Comparison of ENCODE assay signal across 28 cellular contexts in genomic region chr10:43056568-43057011, GRCh38. TPM values are rescaled to one million over a fixed set of nuclear protein-coding genes. Genes with fewer than 3 reads are reported as not detected.
DNase-seq lines count a peak whose midpoint lies in the region; ATAC-seq and TF ChIP-seq lines count a peak whose summit lies in the region.
"Had no signal": no experiment of that assay in that cellular context is flagged by ENCODE, and none has a peak within 500 bp of the region (broad histone marks: within the 10 kb centered on the region; RNA-seq: fewer than 3 reads in every experiment).

No MANE protein-coding gene starts in this region.

- intact Hi-C loops in left lung (cut with DNase I): no loop called here

- no peak overlapping the region for H3K27ac Mint-ChIP-seq in activated naive CD4-positive, alpha-beta T cell treated with anti-CD3 and anti-CD28 coated beads, Interleukin-2, amount 10 ng/mL, durations not matched to agents 7 days and 5 days
- no peak overlapping the region for H3K27ac Mint-ChIP-seq in activated naive CD4-positive, alpha-beta T cell treated with anti-CD3 and anti-CD28 coated beads, Interleukin-2, amount 50 U/mL, for 72 hours
- no peak overlapping the region for H3K27ac Mint-ChIP-seq in stimulated activated effector memory CD8-positive, alpha-beta T cell treated with anti-CD3 and anti-CD28 coated beads, Interleukin-12 subunit alpha, Interleukin-12 subunit beta, amount 100 ng/mL, for 72 hours
- H3K27ac Mint-ChIP-seq: activated CD8-positive, alpha-beta T cell treated with anti-CD3 and anti-CD28 coated beads for 36 hours; immature natural killer cell; naive B cell had no signal

- H3K9me3 ChIP-seq in RWPE2 (ENCODE audit: severe bottlenecking) (no peaks in the 10 kb centered on the region), left lung (no peaks in the 10 kb centered on the region)
- H3K9me3 ChIP-seq: left ventricle myocardium inferior, MG63, Peyer's patch had no signal

- no peak for TF ChIP-seq CTCF in RWPE2 (IDR thresholded peaks at IDR 0.05; ENCODE audit: poor library complexity, severe bottlenecking)
- no peak for TF ChIP-seq CTCF in left lung (IDR thresholded peaks at IDR 0.05)

- H3K4me3 Mint-ChIP-seq in activated naive CD4-positive, alpha-beta T cell treated with anti-CD3 and anti-CD28 coated beads, Interleukin-2, amount 10 ng/mL, durations not matched to agents 7 days and 5 days: no peak overlapping the region
- H3K4me3 Mint-ChIP-seq in stimulated activated effector memory CD8-positive, alpha-beta T cell treated with anti-CD3 and anti-CD28 coated beads, Interleukin-12 subunit alpha, Interleukin-12 subunit beta, amount 100 ng/mL, for 72 hours: no peak overlapping the region
- H3K4me3 Mint-ChIP-seq: activated CD8-positive, alpha-beta T cell treated with anti-CD3 and anti-CD28 coated beads for 36 hours; immature natural killer cell; naive B cell had no signal

- H3K4me3 ChIP-seq in RWPE2 (ENCODE audit: severe bottlenecking): no peak overlapping the region
- no peak overlapping the region for H3K4me3 ChIP-seq in left lung
- H3K4me3 ChIP-seq: cardiac muscle cell, left ventricle myocardium inferior, MG63, Peyer's patch had no signal

- H3K36me3 Mint-ChIP-seq in activated naive CD4-positive, alpha-beta T cell treated with anti-CD3 and anti-CD28 coated beads, Interleukin-2, amount 10 ng/mL, durations not matched to agents 7 days and 5 days: no peaks in the 10 kb centered on the region
- no peaks in the 10 kb centered on the region for H3K36me3 Mint-ChIP-seq in activated naive CD4-positive, alpha-beta T cell treated with anti-CD3 and anti-CD28 coated beads, Interleukin-2, amount 50 U/mL, for 72 hours
- no peaks in the 10 kb centered on the region for H3K36me3 Mint-ChIP-seq in stimulated activated effector memory CD8-positive, alpha-beta T cell treated with anti-CD3 and anti-CD28 coated beads, Interleukin-12 subunit alpha, Interleukin-12 subunit beta, amount 100 ng/mL, for 72 hours
- H3K36me3 Mint-ChIP-seq: immature natural killer cell, naive B cell had no signal

- CTCF ChIA-PET in activated naive CD4-positive, alpha-beta T cell treated with anti-CD3 and anti-CD28 coated beads, Interleukin-2, amount 10 ng/mL, durations not matched to agents 7 days and 5 days (lab: Charles Lee): no interaction called here

- peak; percentile 14 for DNase-seq in activated naive CD4-positive, alpha-beta T cell treated with anti-CD3 and anti-CD28 coated beads, Interleukin-2, amount 10 ng/mL, durations not matched to agents 7 days and 5 days
- no peak for DNase-seq in activated naive CD4-positive, alpha-beta T cell treated with anti-CD3 and anti-CD28 coated beads, Interleukin-2, amount 50 U/mL, for 72 hours (ENCODE audit: low spot score in 2 of 2)
- DNase-seq in RWPE2 (ENCODE audit: low spot score) (peak; percentile 43), left lung (peak; percentile 22 to 39), NCI-H524 treated with DMSO at 0.1 percent for 48 hours (lab: John Stamatoyannopoulos, UW) (no peak)
- no peak for DNase-seq in stimulated activated effector memory CD8-positive, alpha-beta T cell treated with anti-CD3 and anti-CD28 coated beads, Interleukin-12 subunit alpha, Interleukin-12 subunit beta, amount 100 ng/mL, for 72 hours (ENCODE audit: low spot score in 2 of 2)
- DNase-seq: activated CD8-positive, alpha-beta T cell treated with anti-CD3 and anti-CD28 coated beads for 36 hours; activated naive CD4-positive, alpha-beta T cell; activated T-cell treated with anti-CD3 and anti-CD28 coated beads for 4 hours; Calu3; cortex of kidney; DND-41; hippocampal formation; immature natural killer cell; KG1; MG63; naive B cell; NCI-H1105 treated with DMSO at 0.1 percent for 48 hours; NCI-H1930; NCI-H226; retina; stimulated activated CD4-positive, alpha-beta T cell treated with anti-CD3 and anti-CD28 coated beads, Interleukin-2, amount 100 ng/mL, for 48 hours had no signal

- no peaks in the 10 kb centered on the region for H3K9me3 Mint-ChIP-seq in activated naive CD4-positive, alpha-beta T cell treated with anti-CD3 and anti-CD28 coated beads, Interleukin-2, amount 10 ng/mL, durations not matched to agents 7 days and 5 days
- no peaks in the 10 kb centered on the region for H3K9me3 Mint-ChIP-seq in activated naive CD4-positive, alpha-beta T cell treated with anti-CD3 and anti-CD28 coated beads, Interleukin-2, amount 50 U/mL, for 72 hours
- no peaks in the 10 kb centered on the region for H3K9me3 Mint-ChIP-seq in stimulated activated effector memory CD8-positive, alpha-beta T cell treated with anti-CD3 and anti-CD28 coated beads, Interleukin-12 subunit alpha, Interleukin-12 subunit beta, amount 100 ng/mL, for 72 hours
- H3K9me3 Mint-ChIP-seq: activated CD8-positive, alpha-beta T cell treated with anti-CD3 and anti-CD28 coated beads for 36 hours; immature natural killer cell; naive B cell had no signal

- H3K4me1 ChIP-seq in RWPE2 (ENCODE audit: insufficient read depth, poor library complexity, severe bottlenecking) (no peaks in the 10 kb centered on the region), left lung (no peaks in the 10 kb centered on the region)
- H3K4me1 ChIP-seq: Peyer's patch had no signal

- H3K27ac ChIP-seq in RWPE2 (ENCODE audit: poor library complexity, severe bottlenecking) (no peak overlapping the region), left lung (no peak overlapping the region)
- H3K27ac ChIP-seq: C4-2B, cardiac muscle cell, left ventricle myocardium inferior, Peyer's patch had no signal

- no peaks in the 10 kb centered on the region for H3K27me3 ChIP-seq in RWPE2 (ENCODE audit: insufficient read depth, poor library complexity, severe bottlenecking)
- H3K27me3 ChIP-seq in left lung: peaks cover 0 to 21% of the 10 kb centered on the region in 2 donors
- H3K27me3 ChIP-seq: cardiac muscle cell, Peyer's patch had no signal

- peaks cover 39% of the 10 kb centered on the region for H3K27me3 Mint-ChIP-seq in activated naive CD4-positive, alpha-beta T cell treated with anti-CD3 and anti-CD28 coated beads, Interleukin-2, amount 10 ng/mL, durations not matched to agents 7 days and 5 days
- H3K27me3 Mint-ChIP-seq: activated CD8-positive, alpha-beta T cell treated with anti-CD3 and anti-CD28 coated beads for 36 hours had no signal

- ATAC-seq in activated naive CD4-positive, alpha-beta T cell treated with anti-CD3 and anti-CD28 coated beads, Interleukin-2, amount 50 U/mL, for 72 hours: no peak
- ATAC-seq in RWPE2 (ENCODE audit: low read depth): no peak
- no peak for ATAC-seq in left lung
- peak; percentile 24 for ATAC-seq in stimulated activated effector memory CD8-positive, alpha-beta T cell treated with anti-CD3 and anti-CD28 coated beads, Interleukin-12 subunit alpha, Interleukin-12 subunit beta, amount 100 ng/mL, for 72 hours
- no peak for ATAC-seq in HG03565 (IDR thresholded peaks at IDR 0.05; ENCODE audit: unreplicated experiment)
- ATAC-seq in GM18517 (IDR thresholded peaks at IDR 0.05; ENCODE audit: unreplicated experiment): no peak
- ATAC-seq: activated CD8-positive, alpha-beta T cell treated with anti-CD3 and anti-CD28 coated beads for 36 hours had no signal

- H3K4me1 Mint-ChIP-seq in activated naive CD4-positive, alpha-beta T cell treated with anti-CD3 and anti-CD28 coated beads, Interleukin-2, amount 10 ng/mL, durations not matched to agents 7 days and 5 days: no peaks in the 10 kb centered on the region
- H3K4me1 Mint-ChIP-seq in stimulated activated effector memory CD8-positive, alpha-beta T cell treated with anti-CD3 and anti-CD28 coated beads, Interleukin-12 subunit alpha, Interleukin-12 subunit beta, amount 100 ng/mL, for 72 hours: peaks cover 5% of the 10 kb centered on the region
- H3K4me1 Mint-ChIP-seq: immature natural killer cell had no signal

- H3K36me3 ChIP-seq in RWPE2 (ENCODE audit: low read depth) (no peaks in the 10 kb centered on the region), left lung (no peaks in the 10 kb centered on the region)
- H3K36me3 ChIP-seq: cardiac muscle cell, left ventricle myocardium inferior, MG63, Peyer's patch had no signal

RNA-seq across cellular contexts. Expression of gene RET, which starts 20.3 kb away (rescaled TPM):
- under 1 TPM in 1 of 2 donors, not detected in 1; 0.45 TPM for total RNA-seq in activated naive CD4-positive, alpha-beta T cell treated with anti-CD3 and anti-CD28 coated beads, Interleukin-2, amount 50 U/mL, for 72 hours
- total RNA-seq in left lung: 1 to 10 TPM in 1 of 2 donors, under 1 TPM in 1; 0.97 to 1.0 TPM
- total RNA-seq: Calu3 had no signal

Comparison
In these comparisons a context has a peak if more than half of its experiments do, and no peak if none do; other contexts are left out.
1. DNase-seq: peak in activated naive CD4-positive, alpha-beta T cell treated with anti-CD3 and anti-CD28 coated beads, Interleukin-2, amount 10 ng/mL, durations not matched to agents 7 days and 5 days (single experiment), RWPE2 (single experiment) and left lung (2 of 2); none in activated naive CD4-positive, alpha-beta T cell treated with anti-CD3 and anti-CD28 coated beads, Interleukin-2, amount 50 U/mL, for 72 hours (0 of 2), stimulated activated effector memory CD8-positive, alpha-beta T cell treated with anti-CD3 and anti-CD28 coated beads, Interleukin-12 subunit alpha, Interleukin-12 subunit beta, amount 100 ng/mL, for 72 hours (0 of 2) and NCI-H524 treated with DMSO at 0.1 percent for 48 hours (single experiment).